In genomic region chr1:198160946-198161614, GRCh38 we compare ENCODE assay signal across 17 cellular contexts. TPM values are rescaled to one million over a fixed set of nuclear protein-coding genes. Genes with fewer than 3 reads are reported as not detected.
A peak's percentile ranks its signal among the peaks of the same experiment; 100 is the strongest.
DNase-seq lines count a peak whose midpoint lies in the region; ATAC-seq and TF ChIP-seq lines count a peak whose summit lies in the region.
"Had no signal": no experiment of that assay in that cellular context is flagged by ENCODE, and none has a peak within 500 bp of the region (broad histone marks: within the 10 kb centered on the region; RNA-seq: fewer than 3 reads in every experiment).

No MANE protein-coding gene starts in this region.

- H3K27me3 Mint-ChIP-seq in stimulated activated naive CD8-positive, alpha-beta T cell treated with anti-CD3 and anti-CD28 coated beads, Interleukin-15, amount 100 ng/mL, for 72 hours: no peaks in the 10 kb centered on the region
- H3K27me3 Mint-ChIP-seq: activated CD4-positive, alpha-beta T cell treated with anti-CD3 and anti-CD28 coated beads, Interleukin-2, amount 10 ng/mL, durations not matched to agents 7 days and 5 days had no signal

- no peak for TF ChIP-seq CTCF in left ventricle myocardium inferior (IDR thresholded peaks at IDR 0.05; ENCODE audit: borderline replicate concordance)
- no peak for TF ChIP-seq CTCF in esophagus squamous epithelium (IDR thresholded peaks at IDR 0.05)

- intact Hi-C loops in left ventricle myocardium inferior (cut with micrococcal nuclease): no loop called here
- intact Hi-C loops in cardiac septum (cut with DNase I): no loop called here
- intact Hi-C loops in esophagus squamous epithelium (cut with DNase I): no loop called here

- H3K36me3 ChIP-seq in left ventricle myocardium inferior (no peaks in the 10 kb centered on the region), SK-N-MC (ENCODE audit: insufficient read depth, low read length) (no peaks in the 10 kb centered on the region), esophagus squamous epithelium (no peaks in the 10 kb centered on the region)
- H3K36me3 ChIP-seq: BLaER1, SJCRH30 had no signal

- peak overlapping the region; percentile 61 to 97 for H3K4me3 Mint-ChIP-seq in stimulated activated naive CD8-positive, alpha-beta T cell treated with anti-CD3 and anti-CD28 coated beads, Interleukin-15, amount 100 ng/mL, for 72 hours

- WGBS in esophagus squamous epithelium, 2 donors: 92 to 94% methylated on average over 4 of the region's 4 CpGs

- H3K4me3 ChIP-seq in left ventricle myocardium inferior (no peak overlapping the region), SK-N-MC (peak overlapping the region; percentile 93), esophagus squamous epithelium (no peak overlapping the region)
- H3K4me3 ChIP-seq: BLaER1, SJCRH30 had no signal

- H3K27ac ChIP-seq in left ventricle myocardium inferior (replicated peaks) (peak overlapping the region; percentile 99), SK-N-MC (peak overlapping the region; percentile 66), esophagus squamous epithelium (peak overlapping the region in 3 of 4 donors; percentile 41 to 71 (median 44))
- H3K27ac ChIP-seq: BLaER1, SJCRH30 had no signal

- H3K9me3 ChIP-seq in left ventricle myocardium inferior (replicated peaks) (no peaks in the 10 kb centered on the region), SK-N-MC (ENCODE audit: low read depth, low read length) (no peaks in the 10 kb centered on the region), esophagus squamous epithelium (no peaks in the 10 kb centered on the region)
- H3K9me3 ChIP-seq: BLaER1, SJCRH30 had no signal

- H3K27ac Mint-ChIP-seq in stimulated activated naive CD8-positive, alpha-beta T cell treated with anti-CD3 and anti-CD28 coated beads, Interleukin-15, amount 100 ng/mL, for 72 hours: peak overlapping the region; percentile 31 to 93

- H3K9ac ChIP-seq in SK-N-MC (ENCODE audit: insufficient read length): peak overlapping the region; percentile 80
- H3K9ac ChIP-seq: BLaER1 had no signal

- H3K27me3 ChIP-seq in left ventricle myocardium inferior (ENCODE audit: low read depth): no peaks in the 10 kb centered on the region
- H3K27me3 ChIP-seq in esophagus squamous epithelium: no peaks in the 10 kb centered on the region
- H3K27me3 ChIP-seq: BLaER1, SJCRH30 had no signal

- H3K4me1 Mint-ChIP-seq in stimulated activated naive CD8-positive, alpha-beta T cell treated with anti-CD3 and anti-CD28 coated beads, Interleukin-15, amount 100 ng/mL, for 72 hours: peaks cover 60% of the 10 kb centered on the region

- no peaks in the 10 kb centered on the region for H3K9me3 Mint-ChIP-seq in stimulated activated naive CD8-positive, alpha-beta T cell treated with anti-CD3 and anti-CD28 coated beads, Interleukin-15, amount 100 ng/mL, for 72 hours
- H3K9me3 Mint-ChIP-seq: activated CD4-positive, alpha-beta T cell treated with anti-CD3 and anti-CD28 coated beads, Interleukin-2, amount 10 ng/mL, durations not matched to agents 7 days and 5 days had no signal

- no peak for ATAC-seq in stimulated activated naive CD8-positive, alpha-beta T cell treated with anti-CD3 and anti-CD28 coated beads, Interleukin-15, amount 100 ng/mL, for 72 hours
- ATAC-seq in GM19452 (IDR thresholded peaks at IDR 0.05; ENCODE audit: unreplicated experiment): no peak
- ATAC-seq: HCT116, right cardiac atrium had no signal

- no peak for DNase-seq in left ventricle myocardium inferior
- DNase-seq in cardiac septum (ENCODE audit: low spot score): no peak
- no peak for DNase-seq in SK-N-MC (ENCODE audit: low read depth, low spot score)
- no peak for DNase-seq in esophagus squamous epithelium (lab: John Stamatoyannopoulos, UW)
- DNase-seq in stimulated activated naive CD8-positive, alpha-beta T cell treated with anti-CD3 and anti-CD28 coated beads, Interleukin-15, amount 100 ng/mL, for 72 hours: no peak
- no peak for DNase-seq in D341Med (ENCODE audit: low spot score)
- DNase-seq in NCI-H2107 (lab: John Stamatoyannopoulos, UW): no peak
- DNase-seq: activated CD4-positive, alpha-beta T cell treated with anti-CD3 and anti-CD28 coated beads, Interleukin-2, amount 10 ng/mL, durations not matched to agents 7 days and 5 days; amygdala; foreskin fibroblast; NCI-H1694; NCI-H748 treated with DMSO at 0.1 percent for 48 hours; right cardiac atrium; SJCRH30 had no signal

- peaks cover 91% of the 10 kb centered on the region for H3K4me1 ChIP-seq in left ventricle myocardium inferior
- H3K4me1 ChIP-seq in esophagus squamous epithelium: peaks cover 16 to 62% (median 19%) of the 10 kb centered on the region in 3 donors
- H3K4me1 ChIP-seq: SJCRH30 had no signal

- TF ChIP-seq POLR2A in esophagus squamous epithelium (IDR thresholded peaks at IDR 0.05): no peak

RNA-seq across cellular contexts. Expression of gene NEK7, which starts 4.3 kb away (rescaled TPM):
- 254 TPM for total RNA-seq in left ventricle myocardium inferior
- total RNA-seq in cardiac septum: 318 TPM
- 10 to 100 TPM; 26.2 to 79.2 (median 52.4) TPM for total RNA-seq in esophagus squamous epithelium

Comparison
In these comparisons a context has a peak if more than half of its experiments do, and no peak if none do; other contexts are left out.
1. H3K27ac ChIP-seq: peak in every context shown above with its lines; median percentile 99 in left ventricle myocardium inferior; 66 in SK-N-MC; 44 in esophagus squamous epithelium.